22 cellular contexts compared by ENCODE assay signal in genomic region chr6:133818320-133818719, GRCh38.
"Had no signal": no experiment of that assay in that cellular context is flagged by ENCODE, and none has a peak within 500 bp of the region (broad histone marks: within the 10 kb centered on the region; RNA-seq: fewer than 3 reads in every experiment).

No MANE protein-coding gene starts in this region.

- H3K4me3 ChIP-seq: coronary artery, dorsolateral prefrontal cortex, esophagus muscularis mucosa, gastroesophageal sphincter, heart left ventricle, left lung, lower lobe of right lung had no signal

- DNase-seq: dermis blood vessel endothelial cell; dorsolateral prefrontal cortex; effector CD4-positive, alpha-beta T cell; effector memory CD4-positive, alpha-beta T cell; foreskin keratinocyte; heart left ventricle; hippocampal formation; left cardiac atrium; left lung; left ventricle myocardium superior; lower lobe of right lung; mesenchymal stem cell; midbrain; naive thymus-derived CD4-positive, alpha-beta T cell had no signal

- H3K27ac ChIP-seq: coronary artery, dorsolateral prefrontal cortex, esophagus muscularis mucosa, foreskin keratinocyte, gastroesophageal sphincter, left lung, lower lobe of right lung had no signal

- H3K4me1 ChIP-seq: foreskin keratinocyte, left lung, lower lobe of right lung had no signal

- H3K9me3 ChIP-seq: esophagus muscularis mucosa, gastroesophageal sphincter, heart left ventricle, left lung, lower lobe of right lung had no signal

- H3K27ac Mint-ChIP-seq: naive thymus-derived CD4-positive, alpha-beta T cell had no signal

- H3K36me3 Mint-ChIP-seq: naive thymus-derived CD4-positive, alpha-beta T cell had no signal

- ATAC-seq: foreskin keratinocyte; gastroesophageal sphincter; heart left ventricle; left cardiac atrium; left lung; left ventricle myocardium superior; lower lobe of right lung; naive thymus-derived CD4-positive, alpha-beta T cell had no signal

- FAIRE-seq: colon, endothelial cell of umbilical vein, frontal cortex, islet of Langerhans, keratinocyte had no signal

- H3K9me3 Mint-ChIP-seq: naive thymus-derived CD4-positive, alpha-beta T cell had no signal

- H3K27me3 ChIP-seq: esophagus muscularis mucosa, gastroesophageal sphincter, heart left ventricle, left lung had no signal

- H3K36me3 ChIP-seq: esophagus muscularis mucosa, gastroesophageal sphincter, heart left ventricle, left lung, lower lobe of right lung had no signal
